ENCODE assay signal across 37 cellular contexts in genomic region chr2:221674446-221674845, GRCh38.
"Had no signal": no experiment of that assay in that cellular context is flagged by ENCODE, and none has a peak within 500 bp of the region (broad histone marks: within the 10 kb centered on the region; RNA-seq: fewer than 3 reads in every experiment).

No MANE protein-coding gene starts in this region.

- H3K4me1 ChIP-seq: Peyer's patch had no signal

- ATAC-seq: activated CD4-positive, alpha-beta T cell treated with anti-CD3 and anti-CD28 coated beads for 36 hours; activated CD4-positive, CD25-positive, alpha-beta regulatory T cell treated with anti-CD3 and anti-CD28 coated beads, Interleukin-2, amount 50 U/mL, for 24 hours; activated CD8-positive, alpha-beta memory T cell treated with anti-CD3 and anti-CD28 coated beads, Interleukin-2, amount 10 ng/mL, durations not matched to agents 7 days and 5 days; activated T-cell treated with anti-CD3 and anti-CD28 coated beads, Interleukin-2, amount 50 U/mL, for 72 hours; activated T-helper 17 cell treated with anti-CD3 and anti-CD28 coated beads, Interleukin-2, amount 50 U/mL, for 72 hours; PC-3; Right ventricle myocardium inferior; WTC11 had no signal

- H3K4me1 Mint-ChIP-seq: activated CD4-positive, alpha-beta T cell treated with anti-CD3 and anti-CD28 coated beads for 36 hours; activated CD8-positive, alpha-beta memory T cell treated with anti-CD3 and anti-CD28 coated beads, Interleukin-2, amount 10 ng/mL, durations not matched to agents 7 days and 5 days; activated naive CD8-positive, alpha-beta T cell treated with anti-CD3 and anti-CD28 coated beads for 36 hours; activated T-helper 17 cell treated with anti-CD3 and anti-CD28 coated beads, Interleukin-2, amount 50 U/mL, for 72 hours had no signal

- H3K4me3 Mint-ChIP-seq: activated CD4-positive, alpha-beta memory T cell treated with anti-CD3 and anti-CD28 coated beads for 36 hours; activated CD4-positive, alpha-beta T cell treated with anti-CD3 and anti-CD28 coated beads for 36 hours; activated CD8-positive, alpha-beta memory T cell treated with anti-CD3 and anti-CD28 coated beads, Interleukin-2, amount 10 ng/mL, durations not matched to agents 7 days and 5 days; activated naive CD8-positive, alpha-beta T cell treated with anti-CD3 and anti-CD28 coated beads for 36 hours; activated T-cell treated with anti-CD3 and anti-CD28 coated beads, Interleukin-2, amount 50 U/mL, for 72 hours; activated T-helper 17 cell treated with anti-CD3 and anti-CD28 coated beads, Interleukin-2, amount 50 U/mL, for 72 hours; brain; WTC11 had no signal

- H3K9me3 ChIP-seq: Peyer's patch had no signal

- H3K27ac Mint-ChIP-seq: activated CD4-positive, alpha-beta memory T cell treated with anti-CD3 and anti-CD28 coated beads for 36 hours; activated CD4-positive, alpha-beta T cell treated with anti-CD3 and anti-CD28 coated beads for 36 hours; activated CD8-positive, alpha-beta memory T cell treated with anti-CD3 and anti-CD28 coated beads, Interleukin-2, amount 10 ng/mL, durations not matched to agents 7 days and 5 days; activated naive CD8-positive, alpha-beta T cell treated with anti-CD3 and anti-CD28 coated beads for 36 hours; activated T-cell treated with anti-CD3 and anti-CD28 coated beads, Interleukin-2, amount 50 U/mL, for 72 hours; activated T-helper 17 cell treated with anti-CD3 and anti-CD28 coated beads, Interleukin-2, amount 50 U/mL, for 72 hours; WTC11 had no signal

- H3K9me3 Mint-ChIP-seq: activated CD4-positive, alpha-beta memory T cell treated with anti-CD3 and anti-CD28 coated beads for 36 hours; activated naive CD8-positive, alpha-beta T cell treated with anti-CD3 and anti-CD28 coated beads for 36 hours; activated T-cell treated with anti-CD3 and anti-CD28 coated beads, Interleukin-2, amount 50 U/mL, for 72 hours had no signal

- H3K27me3 Mint-ChIP-seq: activated CD4-positive, alpha-beta memory T cell treated with anti-CD3 and anti-CD28 coated beads for 36 hours; activated CD8-positive, alpha-beta memory T cell treated with anti-CD3 and anti-CD28 coated beads, Interleukin-2, amount 10 ng/mL, durations not matched to agents 7 days and 5 days; activated naive CD8-positive, alpha-beta T cell treated with anti-CD3 and anti-CD28 coated beads for 36 hours; activated T-helper 17 cell treated with anti-CD3 and anti-CD28 coated beads, Interleukin-2, amount 50 U/mL, for 72 hours; brain had no signal

- H3K27ac ChIP-seq: Peyer's patch, RWPE1 had no signal

- DNase-seq: activated CD4-positive, alpha-beta memory T cell treated with anti-CD3 and anti-CD28 coated beads for 36 hours; activated CD4-positive, alpha-beta T cell treated with anti-CD3 and anti-CD28 coated beads for 36 hours; activated CD4-positive, alpha-beta T cell treated with anti-CD3 and anti-CD28 coated beads, Interleukin-2, amount 50 U/mL, for 1 hour; activated CD8-positive, alpha-beta memory T cell treated with anti-CD3 and anti-CD28 coated beads for 24 hours; activated CD8-positive, alpha-beta memory T cell treated with anti-CD3 and anti-CD28 coated beads, Interleukin-2, amount 10 ng/mL, durations not matched to agents 7 days and 5 days; activated CD8-positive, alpha-beta memory T cell treated with anti-CD3 and anti-CD28 coated beads, Interleukin-2, amount 50 U/mL, for 48 hours; activated effector memory CD4-positive, alpha-beta T cell treated with anti-CD3 and anti-CD28 coated beads, Interleukin-2, amount 50 U/mL, for 16 hours; activated naive CD4-positive, alpha-beta T cell; activated naive CD4-positive, alpha-beta T cell treated with anti-CD3 and anti-CD28 coated beads, Interleukin-2, amount 50 U/mL, for 16 hours; activated naive CD8-positive, alpha-beta T cell treated with anti-CD3 and anti-CD28 coated beads for 36 hours; activated T-cell treated with anti-CD3 and anti-CD28 coated beads, Interleukin-2, amount 50 U/mL, for 72 hours; amniotic stem cell; aorta; caudate nucleus; cerebellar nuclear complex; Kasumi-1; KG1; MM.1S; MV-4-11; NCI-H1092; NCI-H1436 treated with DMSO at 0.1 percent for 48 hours; NCI-H1694 treated with DMSO at 0.1 percent for 48 hours; NCI-H2029; NCI-H345; NCI-H524 treated with DMSO at 0.1 percent for 48 hours; NK-92 treated with Interleukin-12 subunit alpha and Interleukin-12 subunit beta, amount 100 ng/mL, for 24 hours; PC-3; Peyer's patch; SIG-M5; SW 1271; T1000 had no signal

- H3K27me3 ChIP-seq: Peyer's patch had no signal

- H3K4me3 ChIP-seq: Peyer's patch had no signal

- H3K36me3 ChIP-seq: Peyer's patch had no signal

- H3K36me3 Mint-ChIP-seq: activated CD4-positive, alpha-beta memory T cell treated with anti-CD3 and anti-CD28 coated beads for 36 hours; activated CD8-positive, alpha-beta memory T cell treated with anti-CD3 and anti-CD28 coated beads, Interleukin-2, amount 10 ng/mL, durations not matched to agents 7 days and 5 days; activated naive CD8-positive, alpha-beta T cell treated with anti-CD3 and anti-CD28 coated beads for 36 hours; brain; WTC11 had no signal
